2 cellular contexts compared by ENCODE assay signal in genomic region chr1:205387845-205388244, GRCh38.
A peak's percentile ranks its signal among the peaks of the same experiment; 100 is the strongest.
TF ChIP-seq lines count a peak whose summit lies in the region.

No MANE protein-coding gene starts in this region.

TF ChIP-seq in HEK293, 187 proteins besides CTCF, POLR2A, EP300 and RAD21:
- TF ChIP-seq ZNF571 (tag by site-specific recombination; IDR thresholded peaks at IDR 0.05) (no peak), ZNF24 (tag by site-specific recombination; IDR thresholded peaks at IDR 0.05) (0 out of 2 replicates have a peak, but pooled peaks have one; percentile 25)
TF ChIP-seq in HEK293: peak in this region for 1.

TF ChIP-seq in K562, 482 proteins besides CTCF, POLR2A, EP300 and RAD21:
- TF ChIP-seq, protein P1, sequence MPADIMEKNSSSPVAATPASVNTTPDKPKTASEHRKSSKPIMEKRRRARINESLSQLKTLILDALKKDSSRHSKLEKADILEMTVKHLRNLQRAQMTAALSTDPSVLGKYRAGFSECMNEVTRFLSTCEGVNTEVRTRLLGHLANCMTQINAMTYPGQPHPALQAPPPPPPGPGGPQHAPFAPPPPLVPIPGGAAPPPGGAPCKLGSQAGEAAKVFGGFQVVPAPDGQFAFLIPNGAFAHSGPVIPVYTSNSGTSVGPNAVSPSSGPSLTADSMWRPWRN (IDR thresholded peaks at IDR 0.05; ENCODE audit: low read depth) = no peak
- TF ChIP-seq RB1 (IDR thresholded peaks at IDR 0.05; ENCODE audit: low read depth) (no peak), MCM5 (IDR thresholded peaks at IDR 0.05; ENCODE audit: low read depth) (no peak), KAT8 (IDR thresholded peaks at IDR 0.05; ENCODE audit: low read depth) (no peak), ZNF584 (CRISPR knock-in tag; IDR thresholded peaks at IDR 0.05; ENCODE audit: low read depth) (no peak), BCOR (IDR thresholded peaks at IDR 0.05) (peak; percentile 66; the same call in 1 of the 2 replicates), CBX2 (IDR thresholded peaks at IDR 0.05; ENCODE audit: insufficient read depth, low read length, poor library complexity, severe bottlenecking) (peak; percentile 77), ZMIZ1 (IDR thresholded peaks at IDR 0.05; ENCODE audit: low read depth in 2 of 2, low read length in 2 of 2) (no peak), RBM25 (IDR thresholded peaks at IDR 0.05; ENCODE audit: low read depth, low read length, severe bottlenecking) (peak; percentile 80)
